8 cellular contexts compared by ENCODE assay signal in the genomic region with DNA sequence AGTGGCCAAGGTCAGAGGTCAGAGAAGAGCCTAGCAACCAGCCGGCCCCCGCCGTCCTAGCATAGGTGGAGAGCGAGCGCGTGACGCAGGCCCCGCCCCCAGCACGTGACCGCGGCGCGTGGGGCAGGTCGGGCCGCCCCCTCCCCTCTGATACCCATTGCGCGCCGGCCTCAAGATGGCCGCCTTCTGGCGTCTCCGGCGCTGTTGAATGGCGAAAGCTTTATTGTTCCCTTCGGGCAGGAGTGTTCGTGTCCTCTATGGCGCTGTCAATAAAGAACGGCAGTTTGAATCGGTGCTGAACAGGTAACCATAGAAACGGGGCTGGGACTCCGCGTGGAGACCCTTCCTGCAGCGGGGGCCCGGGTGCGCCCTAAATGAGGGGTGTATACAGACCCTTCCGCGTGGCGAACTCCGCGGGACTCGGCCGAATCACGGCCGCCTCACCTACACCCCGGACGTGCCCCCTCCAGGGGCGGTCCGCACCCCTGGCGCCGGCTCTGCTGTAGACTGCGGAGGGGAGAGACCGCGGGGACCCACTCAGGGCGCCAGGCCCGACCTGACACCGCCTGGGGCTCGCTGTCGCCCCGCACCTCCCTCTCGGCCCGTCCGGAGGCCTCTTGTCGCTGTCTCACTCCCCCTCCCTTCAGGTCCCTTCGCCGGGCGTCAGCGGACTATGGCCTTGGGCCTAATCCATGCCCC. TPM values are rescaled to one million over a fixed set of nuclear protein-coding genes. Genes with fewer than 3 reads are reported as not detected.
A peak's percentile ranks its signal among the peaks of the same experiment; 100 is the strongest.
DNase-seq lines count a peak whose midpoint lies in the region; ATAC-seq, FAIRE-seq and TF ChIP-seq lines count a peak whose summit lies in the region.

A gene with protein sequence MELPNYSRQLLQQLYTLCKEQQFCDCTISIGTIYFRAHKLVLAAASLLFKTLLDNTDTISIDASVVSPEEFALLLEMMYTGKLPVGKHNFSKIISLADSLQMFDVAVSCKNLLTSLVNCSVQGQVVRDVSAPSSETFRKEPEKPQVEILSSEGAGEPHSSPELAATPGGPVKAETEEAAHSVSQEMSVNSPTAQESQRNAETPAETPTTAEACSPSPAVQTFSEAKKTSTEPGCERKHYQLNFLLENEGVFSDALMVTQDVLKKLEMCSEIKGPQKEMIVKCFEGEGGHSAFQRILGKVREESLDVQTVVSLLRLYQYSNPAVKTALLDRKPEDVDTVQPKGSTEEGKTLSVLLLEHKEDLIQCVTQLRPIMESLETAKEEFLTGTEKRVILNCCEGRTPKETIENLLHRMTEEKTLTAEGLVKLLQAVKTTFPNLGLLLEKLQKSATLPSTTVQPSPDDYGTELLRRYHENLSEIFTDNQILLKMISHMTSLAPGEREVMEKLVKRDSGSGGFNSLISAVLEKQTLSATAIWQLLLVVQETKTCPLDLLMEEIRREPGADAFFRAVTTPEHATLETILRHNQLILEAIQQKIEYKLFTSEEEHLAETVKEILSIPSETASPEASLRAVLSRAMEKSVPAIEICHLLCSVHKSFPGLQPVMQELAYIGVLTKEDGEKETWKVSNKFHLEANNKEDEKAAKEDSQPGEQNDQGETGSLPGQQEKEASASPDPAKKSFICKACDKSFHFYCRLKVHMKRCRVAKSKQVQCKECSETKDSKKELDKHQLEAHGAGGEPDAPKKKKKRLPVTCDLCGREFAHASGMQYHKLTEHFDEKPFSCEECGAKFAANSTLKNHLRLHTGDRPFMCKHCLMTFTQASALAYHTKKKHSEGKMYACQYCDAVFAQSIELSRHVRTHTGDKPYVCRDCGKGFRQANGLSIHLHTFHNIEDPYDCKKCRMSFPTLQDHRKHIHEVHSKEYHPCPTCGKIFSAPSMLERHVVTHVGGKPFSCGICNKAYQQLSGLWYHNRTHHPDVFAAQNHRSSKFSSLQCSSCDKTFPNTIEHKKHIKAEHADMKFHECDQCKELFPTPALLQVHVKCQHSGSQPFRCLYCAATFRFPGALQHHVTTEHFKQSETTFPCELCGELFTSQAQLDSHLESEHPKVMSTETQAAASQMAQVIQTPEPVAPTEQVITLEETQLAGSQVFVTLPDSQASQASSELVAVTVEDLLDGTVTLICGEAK (plus strand): TSS at position 150 of the 699 bp plus-strand sequence. CDS start 38,098 bp downstream, outside the sequence.

- no peak for FAIRE-seq in D721Med (lab: Jason Lieb, UNC)

- no peak for TF ChIP-seq CTCF in D721Med (IDR thresholded peaks at IDR 0.05; ENCODE audit: insufficient read depth, missing control alignments)
- TF ChIP-seq CTCF in epithelial cell of esophagus (IDR thresholded peaks at IDR 0.05; ENCODE audit: insufficient read depth, low read depth, low read length, missing control alignments): no peak

- H3K4me3 ChIP-seq in epithelial cell of esophagus (ENCODE audit: low read length): peak within 1 kb of the TSS; percentile 87
- H3K4me3 ChIP-seq in mononuclear cell (ENCODE audit: low read length): peak within 1 kb of the TSS; percentile 89

- H3K9me3 ChIP-seq in mononuclear cell (ENCODE audit: low read depth, low read length): no peaks in the 10 kb centered on the region

- no peaks in the 10 kb centered on the region for H3K27me3 ChIP-seq in mononuclear cell (ENCODE audit: insufficient read depth, low read length)

- peak; percentile 80 for ATAC-seq in GM21526 (IDR thresholded peaks at IDR 0.05; ENCODE audit: low FRiP score, unreplicated experiment)

- peak; percentile 41 for DNase-seq in D721Med (ENCODE audit: insufficient read length, low spot score)
- DNase-seq in HuH-7.5 (ENCODE audit: low spot score): peak; percentile 53
- DNase-seq in OCI-M1 (lab: John Stamatoyannopoulos, UW): peak; percentile 98
- DNase-seq in activated T-cell treated with anti-CD3 and anti-CD28 coated beads for 24 hours (ENCODE audit: low read depth): peak; percentile 88
- DNase-seq in epithelial cell of esophagus (ENCODE audit: low read depth): peak; percentile 96
- peak; percentile 90 for DNase-seq in stimulated activated CD8-positive, alpha-beta memory T cell treated with anti-CD3 and anti-CD28 coated beads, Interleukin-2, amount 100 ng/mL, for 48 hours (ENCODE audit: low read depth in 2 of 2)

- H3K4me1 ChIP-seq in mononuclear cell (ENCODE audit: insufficient read depth, low read length): peaks cover 17% of the 10 kb centered on the region

RNA-seq across cellular contexts. Expression of the gene that starts here (rescaled TPM):
- total RNA-seq in mononuclear cell: 14.8 TPM

Comparison
In these comparisons a context has a peak if more than half of its experiments do, and no peak if none do; other contexts are left out.
1. Peak in every context shown above with its lines: DNase-seq, ATAC-seq and H3K4me3 ChIP-seq.
2. DNase-seq: peak in every context shown above with its lines; median percentile 98 in OCI-M1; 96 in epithelial cell of esophagus; 90 in stimulated activated CD8-positive, alpha-beta memory T cell treated with anti-CD3 and anti-CD28 coated beads, Interleukin-2, amount 100 ng/mL, for 48 hours; 88 in activated T-cell treated with anti-CD3 and anti-CD28 coated beads for 24 hours; 53 in HuH-7.5; 41 in D721Med.